1 cellular context compared by ENCODE assay signal in the genomic region with DNA sequence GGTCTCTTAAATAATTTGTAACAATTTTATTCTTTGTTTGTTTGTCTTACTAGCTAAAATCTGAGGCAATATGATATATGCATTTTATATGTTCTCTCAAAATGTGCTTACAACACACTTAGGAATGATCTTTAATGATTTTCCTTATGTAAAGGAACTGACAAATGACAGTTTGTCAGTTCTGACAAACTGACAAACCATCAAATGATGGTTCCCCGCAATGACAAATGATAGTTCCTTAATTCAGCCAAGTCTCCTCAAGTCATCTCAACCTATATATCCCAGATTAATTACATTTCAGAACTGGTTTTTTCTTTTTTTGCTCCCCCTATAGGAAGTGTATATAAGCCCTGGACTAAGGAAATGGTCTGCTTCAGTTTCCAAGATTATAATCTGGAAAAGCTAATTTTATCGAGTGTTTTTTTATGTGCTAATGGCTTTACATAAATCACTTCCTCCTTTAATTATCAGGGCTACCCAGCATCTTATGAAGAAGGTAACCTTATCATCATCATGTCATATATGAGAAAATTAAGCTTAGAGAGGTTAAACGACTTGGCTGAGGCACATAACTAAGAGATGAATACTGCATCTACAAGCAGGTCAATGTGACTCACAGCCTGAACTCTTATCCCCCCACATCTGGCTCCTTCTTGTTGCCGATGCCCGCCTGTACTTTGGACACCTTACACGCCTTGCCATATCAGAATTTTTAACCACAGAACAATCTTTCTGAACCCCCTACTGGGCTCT.
TF ChIP-seq lines count a peak whose summit lies in the region.

No MANE protein-coding gene starts in this region.

TF ChIP-seq in K562, 482 proteins besides CTCF, POLR2A, EP300 and RAD21 (continued from another document and continues in another):
- TF ChIP-seq, protein P1, sequence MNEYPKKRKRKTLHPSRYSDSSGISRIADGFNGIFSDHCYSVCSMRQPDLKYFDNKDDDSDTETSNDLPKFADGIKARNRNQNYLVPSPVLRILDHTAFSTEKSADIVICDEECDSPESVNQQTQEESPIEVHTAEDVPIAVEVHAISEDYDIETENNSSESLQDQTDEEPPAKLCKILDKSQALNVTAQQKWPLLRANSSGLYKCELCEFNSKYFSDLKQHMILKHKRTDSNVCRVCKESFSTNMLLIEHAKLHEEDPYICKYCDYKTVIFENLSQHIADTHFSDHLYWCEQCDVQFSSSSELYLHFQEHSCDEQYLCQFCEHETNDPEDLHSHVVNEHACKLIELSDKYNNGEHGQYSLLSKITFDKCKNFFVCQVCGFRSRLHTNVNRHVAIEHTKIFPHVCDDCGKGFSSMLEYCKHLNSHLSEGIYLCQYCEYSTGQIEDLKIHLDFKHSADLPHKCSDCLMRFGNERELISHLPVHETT (CRISPR knock-in tag; conservative IDR thresholded peaks at IDR 0.05 in 1 of 2, IDR thresholded peaks at IDR 0.05 in 1 of 2), result 0 out of 4 replicates have a peak, but pooled peaks of 1 of the 2 experiments have one; percentile 28
- TF ChIP-seq, protein P2, sequence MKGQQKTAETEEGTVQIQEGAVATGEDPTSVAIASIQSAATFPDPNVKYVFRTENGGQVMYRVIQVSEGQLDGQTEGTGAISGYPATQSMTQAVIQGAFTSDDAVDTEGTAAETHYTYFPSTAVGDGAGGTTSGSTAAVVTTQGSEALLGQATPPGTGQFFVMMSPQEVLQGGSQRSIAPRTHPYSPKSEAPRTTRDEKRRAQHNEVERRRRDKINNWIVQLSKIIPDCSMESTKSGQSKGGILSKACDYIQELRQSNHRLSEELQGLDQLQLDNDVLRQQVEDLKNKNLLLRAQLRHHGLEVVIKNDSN (CRISPR knock-in tag; IDR thresholded peaks at IDR 0.05), result no peak
- TF ChIP-seq, protein P3, sequence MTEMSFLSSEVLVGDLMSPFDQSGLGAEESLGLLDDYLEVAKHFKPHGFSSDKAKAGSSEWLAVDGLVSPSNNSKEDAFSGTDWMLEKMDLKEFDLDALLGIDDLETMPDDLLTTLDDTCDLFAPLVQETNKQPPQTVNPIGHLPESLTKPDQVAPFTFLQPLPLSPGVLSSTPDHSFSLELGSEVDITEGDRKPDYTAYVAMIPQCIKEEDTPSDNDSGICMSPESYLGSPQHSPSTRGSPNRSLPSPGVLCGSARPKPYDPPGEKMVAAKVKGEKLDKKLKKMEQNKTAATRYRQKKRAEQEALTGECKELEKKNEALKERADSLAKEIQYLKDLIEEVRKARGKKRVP (CRISPR knock-in tag; IDR thresholded peaks at IDR 0.05), result no peak
- peak; percentile 48; the same call in 1 of the 2 replicates for TF ChIP-seq POLR2AphosphoS5 (IDR thresholded peaks at IDR 0.05; ENCODE audit: control insufficient read depth, insufficient read depth, low read depth, low read length)
- peak; percentile 85 for TF ChIP-seq CBFA2T3 (IDR thresholded peaks at IDR 0.05)
- TF ChIP-seq, protein P4, sequence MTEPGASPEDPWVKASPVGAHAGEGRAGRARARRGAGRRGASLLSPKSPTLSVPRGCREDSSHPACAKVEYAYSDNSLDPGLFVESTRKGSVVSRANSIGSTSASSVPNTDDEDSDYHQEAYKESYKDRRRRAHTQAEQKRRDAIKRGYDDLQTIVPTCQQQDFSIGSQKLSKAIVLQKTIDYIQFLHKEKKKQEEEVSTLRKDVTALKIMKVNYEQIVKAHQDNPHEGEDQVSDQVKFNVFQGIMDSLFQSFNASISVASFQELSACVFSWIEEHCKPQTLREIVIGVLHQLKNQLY (CRISPR knock-in tag; conservative IDR thresholded peaks at IDR 0.05), result no peak
- no peak for TF ChIP-seq SMARCB1 (IDR thresholded peaks at IDR 0.05; ENCODE audit: insufficient read length, low read depth)
- TF ChIP-seq SOX6 (IDR thresholded peaks at IDR 0.05), result 0 out of 2 replicates have a peak, but pooled peaks have one; percentile 29
- no peak for TF ChIP-seq U2AF1 (optimal IDR thresholded peaks at IDR 0.05; ENCODE audit: low read depth, low read length)
- no peak for TF ChIP-seq ZNF23 (CRISPR knock-in tag; IDR thresholded peaks at IDR 0.05)
- no peak for TF ChIP-seq TARDBP (IDR thresholded peaks at IDR 0.05)
- no peak for TF ChIP-seq RUNX1 (IDR thresholded peaks at IDR 0.05; ENCODE audit: low read depth)
- TF ChIP-seq ZKSCAN8 (CRISPR knock-in tag; IDR thresholded peaks at IDR 0.05), result no peak
- no peak for TF ChIP-seq ZEB2 (IDR thresholded peaks at IDR 0.05)
- no peak for TF ChIP-seq ZC3H8 (IDR thresholded peaks at IDR 0.05)
- TF ChIP-seq, protein P5, sequence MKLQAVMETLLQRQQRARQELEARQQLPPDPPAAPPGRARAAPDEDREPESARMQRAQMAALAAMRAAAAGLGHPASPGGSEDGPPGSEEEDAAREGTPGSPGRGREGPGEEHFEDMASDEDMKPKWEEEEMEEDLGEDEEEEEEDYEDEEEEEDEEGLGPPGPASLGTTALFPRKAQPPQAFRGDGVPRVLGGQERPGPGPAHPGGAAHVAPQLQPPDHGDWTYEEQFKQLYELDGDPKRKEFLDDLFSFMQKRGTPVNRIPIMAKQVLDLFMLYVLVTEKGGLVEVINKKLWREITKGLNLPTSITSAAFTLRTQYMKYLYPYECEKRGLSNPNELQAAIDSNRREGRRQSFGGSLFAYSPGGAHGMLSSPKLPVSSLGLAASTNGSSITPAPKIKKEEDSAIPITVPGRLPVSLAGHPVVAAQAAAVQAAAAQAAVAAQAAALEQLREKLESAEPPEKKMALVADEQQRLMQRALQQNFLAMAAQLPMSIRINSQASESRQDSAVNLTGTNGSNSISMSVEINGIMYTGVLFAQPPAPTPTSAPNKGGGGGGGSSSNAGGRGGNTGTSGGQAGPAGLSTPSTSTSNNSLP (IDR thresholded peaks at IDR 0.05; ENCODE audit: borderline replicate concordance, low read depth, low read length), result peak; percentile 75; the same call in 1 of the 2 replicates
- TF ChIP-seq SUPT5H (IDR thresholded peaks at IDR 0.05), result no peak
- TF ChIP-seq CSDE1 (IDR thresholded peaks at IDR 0.05), result no peak
- TF ChIP-seq MEIS2 (IDR thresholded peaks at IDR 0.05; ENCODE audit: partially characterized antibody), result peak; percentile 55
- no peak for TF ChIP-seq FOXK1 (CRISPR knock-in tag; IDR thresholded peaks at IDR 0.05; ENCODE audit: borderline replicate concordance)
- peak; percentile 38 for TF ChIP-seq MTA2 (IDR thresholded peaks at IDR 0.05; ENCODE audit: low read depth)
- TF ChIP-seq ZNF431 (CRISPR knock-in tag; IDR thresholded peaks at IDR 0.05), result no peak
- no peak for TF ChIP-seq ZNF764 (CRISPR knock-in tag; IDR thresholded peaks at IDR 0.05; ENCODE audit: low read depth)
- no peak for TF ChIP-seq ZKSCAN3 (CRISPR knock-in tag; IDR thresholded peaks at IDR 0.05)
- TF ChIP-seq, protein P6, sequence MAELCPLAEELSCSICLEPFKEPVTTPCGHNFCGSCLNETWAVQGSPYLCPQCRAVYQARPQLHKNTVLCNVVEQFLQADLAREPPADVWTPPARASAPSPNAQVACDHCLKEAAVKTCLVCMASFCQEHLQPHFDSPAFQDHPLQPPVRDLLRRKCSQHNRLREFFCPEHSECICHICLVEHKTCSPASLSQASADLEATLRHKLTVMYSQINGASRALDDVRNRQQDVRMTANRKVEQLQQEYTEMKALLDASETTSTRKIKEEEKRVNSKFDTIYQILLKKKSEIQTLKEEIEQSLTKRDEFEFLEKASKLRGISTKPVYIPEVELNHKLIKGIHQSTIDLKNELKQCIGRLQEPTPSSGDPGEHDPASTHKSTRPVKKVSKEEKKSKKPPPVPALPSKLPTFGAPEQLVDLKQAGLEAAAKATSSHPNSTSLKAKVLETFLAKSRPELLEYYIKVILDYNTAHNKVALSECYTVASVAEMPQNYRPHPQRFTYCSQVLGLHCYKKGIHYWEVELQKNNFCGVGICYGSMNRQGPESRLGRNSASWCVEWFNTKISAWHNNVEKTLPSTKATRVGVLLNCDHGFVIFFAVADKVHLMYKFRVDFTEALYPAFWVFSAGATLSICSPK (IDR thresholded peaks at IDR 0.05; ENCODE audit: borderline replicate concordance), result no peak
- no peak for TF ChIP-seq NEUROD1 (IDR thresholded peaks at IDR 0.05; ENCODE audit: borderline replicate concordance, low read depth, low read length, partially characterized antibody)
- no peak for TF ChIP-seq PHB2 (IDR thresholded peaks at IDR 0.05; ENCODE audit: low read depth)
- no peak for TF ChIP-seq SIN3A (IDR thresholded peaks at IDR 0.05; ENCODE audit: borderline replicate concordance in 2 of 2, control insufficient read depth in 1 of 2, low read depth in 2 of 2, low read length in 2 of 2)
- TF ChIP-seq, protein P7, sequence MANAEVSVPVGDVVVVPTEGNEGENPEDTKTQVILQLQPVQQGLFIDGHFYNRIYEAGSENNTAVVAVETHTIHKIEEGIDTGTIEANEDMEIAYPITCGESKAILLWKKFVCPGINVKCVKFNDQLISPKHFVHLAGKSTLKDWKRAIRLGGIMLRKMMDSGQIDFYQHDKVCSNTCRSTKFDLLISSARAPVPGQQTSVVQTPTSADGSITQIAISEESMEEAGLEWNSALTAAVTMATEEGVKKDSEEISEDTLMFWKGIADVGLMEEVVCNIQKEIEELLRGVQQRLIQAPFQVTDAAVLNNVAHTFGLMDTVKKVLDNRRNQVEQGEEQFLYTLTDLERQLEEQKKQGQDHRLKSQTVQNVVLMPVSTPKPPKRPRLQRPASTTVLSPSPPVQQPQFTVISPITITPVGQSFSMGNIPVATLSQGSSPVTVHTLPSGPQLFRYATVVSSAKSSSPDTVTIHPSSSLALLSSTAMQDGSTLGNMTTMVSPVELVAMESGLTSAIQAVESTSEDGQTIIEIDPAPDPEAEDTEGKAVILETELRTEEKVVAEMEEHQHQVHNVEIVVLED (CRISPR knock-in tag; IDR thresholded peaks at IDR 0.05), result no peak
- TF ChIP-seq ZNF717 (CRISPR knock-in tag; IDR thresholded peaks at IDR 0.05), result no peak
- TF ChIP-seq JUNB (CRISPR knock-in tag; conservative IDR thresholded peaks at IDR 0.05), result no peak
- TF ChIP-seq TEAD2 (tag; IDR thresholded peaks at IDR 0.05), result 0 out of 2 replicates have a peak, but pooled peaks have one; percentile 18
- TF ChIP-seq ETS2 (tag; IDR thresholded peaks at IDR 0.05; ENCODE audit: borderline replicate concordance, poor library complexity, severe bottlenecking), result no peak
- TF ChIP-seq CCNT2 (IDR thresholded peaks at IDR 0.05; ENCODE audit: borderline replicate concordance, extremely low read depth, insufficient read length, low read depth, low read length), result no peak
- no peak for TF ChIP-seq FOXA1 (IDR thresholded peaks at IDR 0.05; ENCODE audit: borderline replicate concordance)
- TF ChIP-seq CBX3 (IDR thresholded peaks at IDR 0.05; ENCODE audit: borderline replicate concordance in 1 of 2, low read length in 2 of 2), result 0 out of 3 replicates have a peak, but pooled peaks of 1 of the 2 experiments have one; percentile 8
- no peak for TF ChIP-seq ATF1 (CRISPR knock-in tag; IDR thresholded peaks at IDR 0.05)
- no peak for TF ChIP-seq ATF1 (tag; IDR thresholded peaks at IDR 0.05)
- TF ChIP-seq CXXC5 (CRISPR knock-in tag; IDR thresholded peaks at IDR 0.05), result peak; percentile 45; the same call in 1 of the 2 replicates
- TF ChIP-seq, protein P8, sequence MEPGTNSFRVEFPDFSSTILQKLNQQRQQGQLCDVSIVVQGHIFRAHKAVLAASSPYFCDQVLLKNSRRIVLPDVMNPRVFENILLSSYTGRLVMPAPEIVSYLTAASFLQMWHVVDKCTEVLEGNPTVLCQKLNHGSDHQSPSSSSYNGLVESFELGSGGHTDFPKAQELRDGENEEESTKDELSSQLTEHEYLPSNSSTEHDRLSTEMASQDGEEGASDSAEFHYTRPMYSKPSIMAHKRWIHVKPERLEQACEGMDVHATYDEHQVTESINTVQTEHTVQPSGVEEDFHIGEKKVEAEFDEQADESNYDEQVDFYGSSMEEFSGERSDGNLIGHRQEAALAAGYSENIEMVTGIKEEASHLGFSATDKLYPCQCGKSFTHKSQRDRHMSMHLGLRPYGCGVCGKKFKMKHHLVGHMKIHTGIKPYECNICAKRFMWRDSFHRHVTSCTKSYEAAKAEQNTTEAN (CRISPR knock-in tag; IDR thresholded peaks at IDR 0.05), result no peak
- TF ChIP-seq BCOR (IDR thresholded peaks at IDR 0.05), result no peak
- no peak for TF ChIP-seq SAFB (IDR thresholded peaks at IDR 0.05; ENCODE audit: borderline replicate concordance, low read depth, low read length)
- no peak for TF ChIP-seq CAMTA2 (CRISPR knock-in tag; conservative IDR thresholded peaks at IDR 0.05)
